Comparison of ENCODE assay signal across 20 cellular contexts in genomic region chr16:87542531-87543102, GRCh38. TPM values are rescaled to one million over a fixed set of nuclear protein-coding genes. Genes with fewer than 3 reads are reported as not detected.
A peak's percentile ranks its signal among the peaks of the same experiment; 100 is the strongest.
DNase-seq lines count a peak whose midpoint lies in the region; ATAC-seq and TF ChIP-seq lines count a peak whose summit lies in the region.
"Had no signal": no experiment of that assay in that cellular context is flagged by ENCODE, and none has a peak within 500 bp of the region (broad histone marks: within the 10 kb centered on the region; RNA-seq: fewer than 3 reads in every experiment).

No MANE protein-coding gene starts in this region.

- H2BK20ac ChIP-seq in IMR-90 (ENCODE audit: low read depth, low read length): no peak overlapping the region

- H3K27ac Mint-ChIP-seq in WTC11 (no peak overlapping the region), MCF 10A (ENCODE audit: low read depth, unreplicated experiment) (no peak overlapping the region)

- H3K4ac ChIP-seq in IMR-90 (ENCODE audit: low read depth, low read length): no peak overlapping the region

- no peak overlapping the region for H3K56ac ChIP-seq in IMR-90 (ENCODE audit: extremely low read depth, insufficient read depth, low read length)

- H2AK9ac ChIP-seq in IMR-90 (replicated peaks; ENCODE audit: low read depth, low read length, poor library complexity): no peak overlapping the region

- peaks cover 6% of the 10 kb centered on the region for H3K27me3 Mint-ChIP-seq in WTC11 (ENCODE audit: low read depth)
- peaks cover 27% of the 10 kb centered on the region for H3K27me3 Mint-ChIP-seq in MCF 10A (ENCODE audit: insufficient read depth, unreplicated experiment)

- peaks cover 28% of the 10 kb centered on the region for H3K27me3 ChIP-seq in IMR-90 (ENCODE audit: control insufficient read depth, insufficient read depth, low read length)
- peaks cover 33% of the 10 kb centered on the region for H3K27me3 ChIP-seq in lower lobe of right lung (ENCODE audit: low read depth)

- H4K20me1 ChIP-seq in IMR-90 (ENCODE audit: insufficient read depth, low read length): no peaks in the 10 kb centered on the region; the same call in 1 of the 2 replicates

- H3K79me1 ChIP-seq in IMR-90 (ENCODE audit: low read depth in 1 of 2, low read length in 2 of 2): no peaks in the 10 kb centered on the region

- H4K91ac ChIP-seq in IMR-90 (ENCODE audit: insufficient read depth, low read depth, low read length): no peak overlapping the region

- H3K9me3 ChIP-seq in IMR-90 (ENCODE audit: control insufficient read depth, insufficient read depth, low read length) (peaks cover 8% of the 10 kb centered on the region), lower lobe of right lung (peaks cover 3% of the 10 kb centered on the region)
- H3K9me3 ChIP-seq: Caco-2 had no signal

- in situ Hi-C loops in IMR-90 (cut with MboI; ENCODE audit: low sequenced_read_pairs): no loop called here

- no peak overlapping the region for H4K8ac ChIP-seq in IMR-90 (ENCODE audit: low read depth in 2 of 2, low read length in 2 of 2)

- POLR2A ChIA-PET in IMR-90 (lab: Charles Lee; ENCODE audit: unreplicated experiment): no interaction called here
- POLR2A ChIA-PET in WTC11 (lab: Charles Lee): no interaction called here
- POLR2A ChIA-PET in MCF 10A (lab: Yijun Ruan, JAX): no interaction called here

- peak overlapping the region; percentile 49; the same call in 1 of the 2 replicates for H2AK5ac ChIP-seq in IMR-90 (ENCODE audit: low read depth, low read length)

- peaks cover 14% of the 10 kb centered on the region for H3K4me1 Mint-ChIP-seq in WTC11
- no peaks in the 10 kb centered on the region for H3K4me1 Mint-ChIP-seq in MCF 10A (ENCODE audit: insufficient read depth, unreplicated experiment)

- H3K36me3 ChIP-seq in IMR-90 (ENCODE audit: control insufficient read depth, insufficient read depth, low read length) (no peaks in the 10 kb centered on the region), lower lobe of right lung (no peaks in the 10 kb centered on the region)

- H3K36me3 Mint-ChIP-seq in WTC11 (peaks cover 11% of the 10 kb centered on the region), MCF 10A (ENCODE audit: insufficient read depth, unreplicated experiment) (no peaks in the 10 kb centered on the region)

- H2BK120ac ChIP-seq in IMR-90 (ENCODE audit: low read depth, low read length): no peak overlapping the region

- no peak for TF ChIP-seq RAD21 in IMR-90 (IDR thresholded peaks at IDR 0.05; ENCODE audit: low read length)

- H3K9me1 ChIP-seq in IMR-90 (ENCODE audit: insufficient read depth, low read length): no peaks in the 10 kb centered on the region; the same call in 1 of the 2 replicates

- no peak overlapping the region for H3K9ac ChIP-seq in IMR-90 (ENCODE audit: low read depth, low read length)
- H3K9ac ChIP-seq: KMS-11 had no signal

- H3K9me3 Mint-ChIP-seq in WTC11 (peaks cover 18% of the 10 kb centered on the region), MCF 10A (ENCODE audit: unreplicated experiment) (no peaks in the 10 kb centered on the region)

- BruUV-seq in IMR-90 (replicated peaks; lab: Mats Ljungman, UMichigan): no TSS peak
- no TSS peak for BruUV-seq in MCF 10A (replicated peaks; lab: Mats Ljungman, UMichigan)

- H3K27ac ChIP-seq in IMR-90 (ENCODE audit: insufficient read depth, low read length) (no peak overlapping the region), lower lobe of right lung (no peak overlapping the region)
- H3K27ac ChIP-seq: 22Rv1, C4-2B, HL-60, KMS-11 had no signal

- no peak overlapping the region for H2BK15ac ChIP-seq in IMR-90 (ENCODE audit: low read depth, low read length)

- TF ChIP-seq POLR2A in IMR-90 (IDR thresholded peaks at IDR 0.05; ENCODE audit: low read depth, low read length): no peak

- no peak overlapping the region for H2BK5ac ChIP-seq in IMR-90 (ENCODE audit: low read depth, low read length, poor library complexity, severe bottlenecking)

- no peak overlapping the region for H3K4me3 ChIP-seq in IMR-90 (ENCODE audit: insufficient read depth, low read depth, low read length)
- H3K4me3 ChIP-seq in lower lobe of right lung: no peak overlapping the region

- H3K18ac ChIP-seq in IMR-90 (ENCODE audit: low read depth, low read length): no peak overlapping the region

- no peak overlapping the region for H3K4me2 ChIP-seq in IMR-90 (ENCODE audit: low read depth, low read length)
- H3K4me2 ChIP-seq: KMS-11 had no signal

- DNase-seq in DMS53 (lab: John Stamatoyannopoulos, UW) (peak; percentile 14), DMS53 treated with DMSO at 0.1 percent for 48 hours (lab: John Stamatoyannopoulos, UW; ENCODE audit: unreplicated experiment) (no peak), IMR-90 (no peak), WTC11 (ENCODE audit: low spot score) (no peak), myocyte (ENCODE audit: low read depth) (peak; percentile 24), lower lobe of right lung (no peak), NCI-H2196 treated with DMSO at 0.1 percent for 48 hours (lab: John Stamatoyannopoulos, UW; ENCODE audit: unreplicated experiment) (no peak), MCF 10A (ENCODE audit: unreplicated experiment) (no peak)
- DNase-seq: MM.1S, NCI-H1105, NCI-H187 treated with DMSO at 0.1 percent for 48 hours, NCI-H345, Right ventricle myocardium superior had no signal

- no peak overlapping the region for H2AFZ ChIP-seq in IMR-90 (replicated peaks; ENCODE audit: low read length, poor library complexity)

- H3K4me3 Mint-ChIP-seq in WTC11 (no peak overlapping the region), MCF 10A (ENCODE audit: unreplicated experiment) (no peak overlapping the region)

- peaks cover 11% of the 10 kb centered on the region for H3K4me1 ChIP-seq in IMR-90 (ENCODE audit: control insufficient read depth, insufficient read depth, low read length)
- H3K4me1 ChIP-seq in lower lobe of right lung: no peaks in the 10 kb centered on the region

- H3K14ac ChIP-seq in IMR-90 (replicated peaks; ENCODE audit: low read depth, low read length): no peak overlapping the region

- H3K23ac ChIP-seq in IMR-90 (ENCODE audit: low read depth, low read length): no peak overlapping the region

- no peak for ATAC-seq in IMR-90 (ENCODE audit: low read depth)
- ATAC-seq in WTC11: no peak
- no peak for ATAC-seq in lower lobe of right lung
- ATAC-seq: HCT116, Panc1 had no signal

- intact Hi-C loops in IMR-90 (cut with micrococcal nuclease) (no loop called here), lower lobe of right lung (cut with DNase I) (no loop called here), MCF 10A (cut with micrococcal nuclease) (no loop called here)

- H4K5ac ChIP-seq in IMR-90 (ENCODE audit: low read depth, low read length): no peak overlapping the region

- CTCF ChIA-PET in IMR-90 (lab: Yijun Ruan, JAX): no interaction called here
- CTCF ChIA-PET in WTC11 (lab: Charles Lee): interaction anchor here (0.6 to 2.4 kb wide), 8 partner anchors 27 to 126 kb away, joined by 3 to 13 read pairs (median 3); no protein-coding TSS in a partner anchor
- CTCF ChIA-PET in MCF 10A (lab: Yijun Ruan, JAX): interaction anchor here (0.8 to 2.0 kb wide), 3 partner anchors 81 to 94 kb away, joined by 3 to 10 read pairs (median 3); no protein-coding TSS in a partner anchor

- no peak for TF ChIP-seq CTCF in IMR-90 (conservative IDR thresholded peaks at IDR 0.05; ENCODE audit: low read depth, low read length)
- no peak for TF ChIP-seq CTCF in WTC11 (IDR thresholded peaks at IDR 0.05)
- TF ChIP-seq CTCF in lower lobe of right lung (IDR thresholded peaks at IDR 0.05): no peak
- no peak for TF ChIP-seq CTCF in MCF 10A (IDR thresholded peaks at IDR 0.05; ENCODE audit: unreplicated experiment)

- 84% methylated on average over 6 of the region's 17 CpGs; no CpG with 5 or more reads in 1 of the 2 experiments for WGBS in IMR-90 (ENCODE audit: extremely low coverage in 2 of 2, insufficient read length in 1 of 2), 2 experiments

- dilution Hi-C loops in IMR-90 (cut with HindIII; ENCODE audit: low sequenced_read_pairs, unreplicated experiment): no loop called here

TF ChIP-seq in IMR-90, 13 proteins besides CTCF, POLR2A, EP300 and RAD21:
- TF ChIP-seq MAFK (IDR thresholded peaks at IDR 0.05; ENCODE audit: low read depth, low read length) (no peak), MAZ (IDR thresholded peaks at IDR 0.05; ENCODE audit: borderline replicate concordance, low read depth, low read length) (no peak), RFX5 (IDR thresholded peaks at IDR 0.05; ENCODE audit: low read depth, low read length) (no peak)

TF ChIP-seq in WTC11, 78 proteins besides CTCF, POLR2A, EP300 and RAD21 (continues in another document):
- TF ChIP-seq ZNF281 (CRISPR knock-in tag; IDR thresholded peaks at IDR 0.05): 0 out of 2 replicates have a peak, but pooled peaks have one; percentile 13

RNA-seq across cellular contexts. Expression of gene ZCCHC14, which starts 49.8 kb away (rescaled TPM):
- total RNA-seq in IMR-90 (2012; rRNA removed) (2.5 and 2.8 TPM in 2 replicates), WTC11 (2021) (30.6 to 33.8 TPM (median 30.9 TPM) in 3 replicates), myocyte (7.9 and 11.8 TPM in 2 replicates), lower lobe of right lung (23.9 TPM), MCF 10A (2022) (23.3 and 28.2 TPM in 2 replicates)
- 5.3 and 7.4 TPM in 2 replicates for polyA plus RNA-seq in IMR-90 (2012; rRNA removed)
- 3.1 and 5.0 TPM in 2 replicates for polyA plus RNA-seq in IMR-90 (2012; cell fraction: cytosol; rRNA removed)
- 18.4 and 27.2 TPM in 2 replicates for polyA plus RNA-seq in IMR-90 (2012; cell fraction: nucleus; rRNA removed; ENCODE audit: low replicate concordance)
- 10.9 TPM for polyA plus RNA-seq in myocyte (2012)

RNA-seq across cellular contexts. Expression of gene JPH3, which starts 59.7 kb away (rescaled TPM):
- under 0.01 TPM in 1 of 2 replicates, not detected in the other for total RNA-seq in IMR-90 (2012; rRNA removed)
- 0.01 and 0.03 TPM in 2 replicates for polyA plus RNA-seq in IMR-90 (2012; rRNA removed)
- polyA plus RNA-seq in IMR-90 (2012; cell fraction: cytosol; rRNA removed): 0.05 and 0.06 TPM in 2 replicates
- polyA plus RNA-seq in IMR-90 (2012; cell fraction: nucleus; rRNA removed; ENCODE audit: low replicate concordance): 0.02 and 0.05 TPM in 2 replicates
- 37.9 to 41.2 TPM (median 39.0 TPM) in 3 replicates for total RNA-seq in WTC11 (2021)
- not detected in 2 replicates for total RNA-seq in myocyte
- 0.09 TPM for polyA plus RNA-seq in myocyte (2012)
- total RNA-seq in lower lobe of right lung: 0.12 TPM
- not detected in 2 replicates for total RNA-seq in MCF 10A (2022)

Comparison
In these comparisons a context has a peak if more than half of its experiments do, and no peak if none do; other contexts are left out.
1. DNase-seq: peak in DMS53 (single experiment) and myocyte (single experiment); none in DMS53 treated with DMSO at 0.1 percent for 48 hours (single experiment), IMR-90 (single experiment), WTC11 (single experiment), lower lobe of right lung (single experiment), NCI-H2196 treated with DMSO at 0.1 percent for 48 hours (single experiment) and MCF 10A (single experiment).
2. RNA of gene JPH3, which starts 59.7 kb away (total RNA-seq): 37.9 to 41.2 TPM in WTC11; 0.12 TPM in lower lobe of right lung (single experiment), not detected in MCF 10A, under 0.01 TPM in IMR-90 and not detected in myocyte; every median in the first group is over 10 times any median in the second.